Comparison of ENCODE assay signal across 12 cellular contexts in genomic region chr4:86879641-86880040, GRCh38. TPM values are rescaled to one million over a fixed set of nuclear protein-coding genes. Genes with fewer than 3 reads are reported as not detected.
"Had no signal": no experiment of that assay in that cellular context is flagged by ENCODE, and none has a peak within 500 bp of the region (broad histone marks: within the 10 kb centered on the region; RNA-seq: fewer than 3 reads in every experiment).

No MANE protein-coding gene starts in this region.

- H3K4me3 Mint-ChIP-seq: IgD-negative memory B cell had no signal

- H2AFZ ChIP-seq: GM23248 had no signal

- H3K36me3 ChIP-seq: HAP-1 had no signal

- DNase-seq: GM23248, GOT3, H7, Karpas-422 had no signal

- H3K4me1 ChIP-seq: HAP-1 had no signal

- H3K36me3 Mint-ChIP-seq: IgD-negative memory B cell had no signal

- H3K4me1 Mint-ChIP-seq: IgD-negative memory B cell had no signal

- H3K9ac ChIP-seq: GM23248, KMS-11 had no signal

- ATAC-seq: HepG2 had no signal

- H3K27ac ChIP-seq: GM23248, HL-60, KMS-11 had no signal

- FAIRE-seq: HepG2 had no signal

- H3K4me2 ChIP-seq: KMS-11 had no signal

- H3K27ac Mint-ChIP-seq: IgD-negative memory B cell had no signal

- H3K4me3 ChIP-seq: GM23248, HAP-1 had no signal

RNA-seq across cellular contexts. Expression of gene C4orf36, which starts 12.6 kb away (rescaled TPM):
- total RNA-seq: HepG2, LHCN-M2 had no signal
- polyA plus RNA-seq: GM23248, IgD-negative memory B cell had no signal

RNA-seq across cellular contexts. Expression of gene SLC10A6, which starts 30.5 kb away (rescaled TPM):
- total RNA-seq: GM23248, H4, H7, HepG2, HT1080, LHCN-M2 had no signal
- polyA plus RNA-seq: GM23248, HepG2, IgD-negative memory B cell had no signal
